Comparison of ENCODE assay signal across 16 cellular contexts in the genomic region with DNA sequence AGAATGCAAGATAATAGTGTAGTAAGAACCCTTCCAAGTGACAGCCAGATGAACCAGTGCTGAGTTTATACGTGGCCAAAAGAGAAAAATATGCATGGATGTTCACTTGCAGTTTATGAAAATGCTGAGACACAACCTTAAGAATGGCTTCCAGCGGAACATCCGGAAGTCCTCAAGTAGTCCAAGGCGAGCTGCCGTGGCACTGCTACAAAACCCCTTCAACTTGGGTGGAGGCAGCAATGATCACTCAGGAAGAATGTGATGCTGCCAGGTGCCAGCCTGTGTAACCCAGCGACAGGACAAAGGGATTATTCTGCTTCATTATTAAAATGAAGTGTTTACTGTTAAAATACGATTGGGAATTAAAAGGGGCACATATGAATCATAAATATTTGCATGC.
"Had no signal": no experiment of that assay in that cellular context is flagged by ENCODE, and none has a peak within 500 bp of the region (broad histone marks: within the 10 kb centered on the region; RNA-seq: fewer than 3 reads in every experiment).

No MANE protein-coding gene starts in this region.

- H3K4me3 Mint-ChIP-seq: activated CD4-positive, alpha-beta T cell treated with anti-CD3 and anti-CD28 coated beads, Interleukin-2, amount 10 ng/mL, durations not matched to agents 7 days and 5 days; brain; nephron; stimulated activated naive CD8-positive, alpha-beta T cell treated with anti-CD3 and anti-CD28 coated beads, Interleukin-15, Interleukin-2, amounts not matched to agents 100 ng/mL and 50 ng/mL, for 24 hours; T-helper 17 cell had no signal

- H3K9me3 Mint-ChIP-seq: activated CD4-positive, alpha-beta T cell treated with anti-CD3 and anti-CD28 coated beads, Interleukin-2, amount 10 ng/mL, durations not matched to agents 7 days and 5 days; nephron; stimulated activated naive CD8-positive, alpha-beta T cell treated with anti-CD3 and anti-CD28 coated beads, Interleukin-15, Interleukin-2, amounts not matched to agents 100 ng/mL and 50 ng/mL, for 24 hours had no signal

- H3K27ac Mint-ChIP-seq: activated CD4-positive, alpha-beta T cell treated with anti-CD3 and anti-CD28 coated beads, Interleukin-2, amount 10 ng/mL, durations not matched to agents 7 days and 5 days; brain; stimulated activated naive CD8-positive, alpha-beta T cell treated with anti-CD3 and anti-CD28 coated beads, Interleukin-15, Interleukin-2, amounts not matched to agents 100 ng/mL and 50 ng/mL, for 24 hours had no signal

- DNase-seq: activated CD4-positive, alpha-beta T cell treated with anti-CD3 and anti-CD28 coated beads, Interleukin-2, amount 10 ng/mL, durations not matched to agents 7 days and 5 days; activated CD4-positive, CD25-positive, alpha-beta regulatory T cell; activated CD8-positive, alpha-beta memory T cell treated with anti-CD3 and anti-CD28 coated beads for 24 hours; activated naive CD4-positive, alpha-beta T cell treated with anti-CD3 and anti-CD28 coated beads, Interleukin-2, amount 50 U/mL, for 16 hours; amygdala; effector memory CD4-positive, alpha-beta T cell; left cardiac atrium; mesendoderm; occipital lobe; stimulated activated CD4-positive, alpha-beta T cell treated with anti-CD3 and anti-CD28 coated beads, Interleukin-4, amount 100 ng/mL, for 1 hour; T-helper 17 cell; testis had no signal

- H3K27me3 Mint-ChIP-seq: activated CD4-positive, alpha-beta T cell treated with anti-CD3 and anti-CD28 coated beads, Interleukin-2, amount 10 ng/mL, durations not matched to agents 7 days and 5 days; stimulated activated naive CD8-positive, alpha-beta T cell treated with anti-CD3 and anti-CD28 coated beads, Interleukin-15, Interleukin-2, amounts not matched to agents 100 ng/mL and 50 ng/mL, for 24 hours; T-helper 17 cell had no signal

- H3K9me3 ChIP-seq: testis had no signal

- H3K27ac ChIP-seq: epithelial cell of prostate, testis had no signal

- H3K36me3 Mint-ChIP-seq: brain had no signal

- H3K4me1 ChIP-seq: testis had no signal

- H3K4me3 ChIP-seq: testis had no signal

- ATAC-seq: left cardiac atrium, T-helper 17 cell had no signal

- H3K27me3 ChIP-seq: testis had no signal
